8 cellular contexts compared by ENCODE assay signal in genomic region chr14:24136684-24137528, GRCh38. TPM values are rescaled to one million over a fixed set of nuclear protein-coding genes. Genes with fewer than 3 reads are reported as not detected.
DNase-seq lines count a peak whose midpoint lies in the region; ATAC-seq and TF ChIP-seq lines count a peak whose summit lies in the region.

No MANE protein-coding gene starts in this region.

- no peaks in the 10 kb centered on the region for H3K9me3 Mint-ChIP-seq in activated CD8-positive, alpha-beta memory T cell treated with anti-CD3 and anti-CD28 coated beads, Interleukin-2, amount 10 ng/mL, durations not matched to agents 7 days and 5 days (ENCODE audit: low read depth)
- H3K9me3 Mint-ChIP-seq in activated naive CD8-positive, alpha-beta T cell (ENCODE audit: low read depth): no peaks in the 10 kb centered on the region

- peak overlapping the region; percentile 91 for H3K4me3 Mint-ChIP-seq in activated CD8-positive, alpha-beta memory T cell treated with anti-CD3 and anti-CD28 coated beads, Interleukin-2, amount 10 ng/mL, durations not matched to agents 7 days and 5 days
- peak overlapping the region; percentile 91 for H3K4me3 Mint-ChIP-seq in activated naive CD8-positive, alpha-beta T cell

- CTCF ChIA-PET in activated CD8-positive, alpha-beta memory T cell treated with anti-CD3 and anti-CD28 coated beads, Interleukin-2, amount 10 ng/mL, durations not matched to agents 7 days and 5 days (lab: Charles Lee): interaction anchor here (0.7 to 7.3 kb wide), 8 partner anchors 10 to 137 kb away, joined by 3 to 69 read pairs (median 10); partner anchors contain the start of genes DCAF11, IRF9, NRL and PSME2

- ATAC-seq in activated CD8-positive, alpha-beta memory T cell treated with anti-CD3 and anti-CD28 coated beads, Interleukin-2, amount 10 ng/mL, durations not matched to agents 7 days and 5 days: no peak
- ATAC-seq in thoracic aorta (ENCODE audit: insufficient number of reproducible peaks, low FRiP score, low read depth) (no peak), omental fat pad (ENCODE audit: low FRiP score) (no peak)

- H3K36me3 ChIP-seq in thoracic aorta: peaks cover 13% of the 10 kb centered on the region

- H3K27me3 Mint-ChIP-seq in activated CD8-positive, alpha-beta memory T cell treated with anti-CD3 and anti-CD28 coated beads, Interleukin-2, amount 10 ng/mL, durations not matched to agents 7 days and 5 days: no peaks in the 10 kb centered on the region
- H3K27me3 Mint-ChIP-seq in activated naive CD8-positive, alpha-beta T cell: no peaks in the 10 kb centered on the region

- H3K27ac Mint-ChIP-seq in activated CD8-positive, alpha-beta memory T cell treated with anti-CD3 and anti-CD28 coated beads, Interleukin-2, amount 10 ng/mL, durations not matched to agents 7 days and 5 days: peak overlapping the region; percentile 85
- peak overlapping the region; percentile 93 for H3K27ac Mint-ChIP-seq in activated naive CD8-positive, alpha-beta T cell

- H3K4me1 Mint-ChIP-seq in activated CD8-positive, alpha-beta memory T cell treated with anti-CD3 and anti-CD28 coated beads, Interleukin-2, amount 10 ng/mL, durations not matched to agents 7 days and 5 days: peaks cover 52% of the 10 kb centered on the region
- H3K4me1 Mint-ChIP-seq in activated naive CD8-positive, alpha-beta T cell (ENCODE audit: low read depth): peaks cover 58% of the 10 kb centered on the region

- H3K27ac ChIP-seq in layer of hippocampus (ENCODE audit: low read depth, low read length): peak overlapping the region; percentile 88
- H3K27ac ChIP-seq in thoracic aorta: peak overlapping the region; percentile 57 to 84

- H3K4me3 ChIP-seq in thoracic aorta: peak overlapping the region; percentile 95

- TF ChIP-seq CTCF in thoracic aorta (IDR thresholded peaks at IDR 0.05): no peak
- no peak for TF ChIP-seq CTCF in omental fat pad (IDR thresholded peaks at IDR 0.05)

- H3K9me3 ChIP-seq in thoracic aorta: no peaks in the 10 kb centered on the region

- peaks cover 46% of the 10 kb centered on the region for H3K36me3 Mint-ChIP-seq in activated CD8-positive, alpha-beta memory T cell treated with anti-CD3 and anti-CD28 coated beads, Interleukin-2, amount 10 ng/mL, durations not matched to agents 7 days and 5 days
- H3K36me3 Mint-ChIP-seq in activated naive CD8-positive, alpha-beta T cell: peaks cover 9% of the 10 kb centered on the region

- DNase-seq in activated CD8-positive, alpha-beta memory T cell treated with anti-CD3 and anti-CD28 coated beads, Interleukin-2, amount 10 ng/mL, durations not matched to agents 7 days and 5 days: no peak
- DNase-seq in activated CD8-positive, alpha-beta memory T cell treated with anti-CD3 and anti-CD28 coated beads, Interleukin-2, amount 50 U/mL, for 48 hours: no peak
- DNase-seq in thoracic aorta (ENCODE audit: low spot score) (no peak), OCI-M1 (lab: John Stamatoyannopoulos, UW) (no peak), omental fat pad (ENCODE audit: low spot score) (no peak)
- no peak for DNase-seq in activated effector memory CD4-positive, alpha-beta T cell treated with anti-CD3 and anti-CD28 coated beads, Interleukin-2, amount 50 U/mL, for 16 hours

- no peaks in the 10 kb centered on the region for H3K27me3 ChIP-seq in layer of hippocampus (ENCODE audit: control insufficient read depth, insufficient read depth, low read length)
- H3K27me3 ChIP-seq in thoracic aorta (replicated peaks; ENCODE audit: insufficient read depth): no peaks in the 10 kb centered on the region

- peaks cover 13 to 31% of the 10 kb centered on the region in 2 donors for H3K4me1 ChIP-seq in thoracic aorta (ENCODE audit: control insufficient read depth in 1 of 2, low read depth in 2 of 2)

RNA-seq across cellular contexts. Expression of gene PSME1, which starts 0.9 kb away (rescaled TPM):
- total RNA-seq in activated CD8-positive, alpha-beta memory T cell treated with anti-CD3 and anti-CD28 coated beads, Interleukin-2, amount 10 ng/mL, durations not matched to agents 7 days and 5 days: 100 to 1,000 TPM; 420 to 454 TPM
- total RNA-seq in thoracic aorta (10 to 100 TPM; 61.2 to 84.5 TPM), omental fat pad (100 to 1,000 TPM in 1 of 4 donors, 10 to 100 TPM in 3; 89.1 to 158 (median 96.8) TPM)

RNA-seq across cellular contexts. Expression of gene EMC9, which starts 4.5 kb away (rescaled TPM):
- 10 to 100 TPM; 45.5 to 56.1 TPM for total RNA-seq in activated CD8-positive, alpha-beta memory T cell treated with anti-CD3 and anti-CD28 coated beads, Interleukin-2, amount 10 ng/mL, durations not matched to agents 7 days and 5 days
- total RNA-seq in thoracic aorta: 10 to 100 TPM in 1 of 2 donors, 1 to 10 TPM in 1; 4.9 to 18.6 TPM
- 10 to 100 TPM in 2 of 4 donors, 1 to 10 TPM in 2; 6.3 to 15.3 (median 10.0) TPM for total RNA-seq in omental fat pad

RNA-seq across cellular contexts. Expression of gene FITM1, which starts 6.4 kb away (rescaled TPM):
- under 1 TPM; 0.77 to 0.91 TPM for total RNA-seq in activated CD8-positive, alpha-beta memory T cell treated with anti-CD3 and anti-CD28 coated beads, Interleukin-2, amount 10 ng/mL, durations not matched to agents 7 days and 5 days
- total RNA-seq in thoracic aorta: under 1 TPM in 1 of 2 donors, not detected in 1; 0.78 TPM
- total RNA-seq in omental fat pad: 1 to 10 TPM in 2 of 4 donors, under 1 TPM in 1, not detected in 1; 0.96 to 2.8 (median 1.2) TPM

RNA-seq across cellular contexts. Expression of gene PSME2, which starts 9.5 kb away (rescaled TPM):
- total RNA-seq in activated CD8-positive, alpha-beta memory T cell treated with anti-CD3 and anti-CD28 coated beads, Interleukin-2, amount 10 ng/mL, durations not matched to agents 7 days and 5 days: 100 to 1,000 TPM; 577 to 623 TPM
- total RNA-seq in thoracic aorta (10 to 100 TPM; 24.6 to 28.8 TPM), omental fat pad (10 to 100 TPM; 32.8 to 86.4 (median 70.3) TPM)

RNA-seq across cellular contexts. Expression of gene RNF31, which starts 10.4 kb away (rescaled TPM):
- total RNA-seq in activated CD8-positive, alpha-beta memory T cell treated with anti-CD3 and anti-CD28 coated beads, Interleukin-2, amount 10 ng/mL, durations not matched to agents 7 days and 5 days: 100 to 1,000 TPM; 129 to 149 TPM
- total RNA-seq in thoracic aorta: 10 to 100 TPM; 60.4 to 94.6 TPM
- 10 to 100 TPM; 26.6 to 64.2 (median 37.8) TPM for total RNA-seq in omental fat pad
